In the genomic region with DNA sequence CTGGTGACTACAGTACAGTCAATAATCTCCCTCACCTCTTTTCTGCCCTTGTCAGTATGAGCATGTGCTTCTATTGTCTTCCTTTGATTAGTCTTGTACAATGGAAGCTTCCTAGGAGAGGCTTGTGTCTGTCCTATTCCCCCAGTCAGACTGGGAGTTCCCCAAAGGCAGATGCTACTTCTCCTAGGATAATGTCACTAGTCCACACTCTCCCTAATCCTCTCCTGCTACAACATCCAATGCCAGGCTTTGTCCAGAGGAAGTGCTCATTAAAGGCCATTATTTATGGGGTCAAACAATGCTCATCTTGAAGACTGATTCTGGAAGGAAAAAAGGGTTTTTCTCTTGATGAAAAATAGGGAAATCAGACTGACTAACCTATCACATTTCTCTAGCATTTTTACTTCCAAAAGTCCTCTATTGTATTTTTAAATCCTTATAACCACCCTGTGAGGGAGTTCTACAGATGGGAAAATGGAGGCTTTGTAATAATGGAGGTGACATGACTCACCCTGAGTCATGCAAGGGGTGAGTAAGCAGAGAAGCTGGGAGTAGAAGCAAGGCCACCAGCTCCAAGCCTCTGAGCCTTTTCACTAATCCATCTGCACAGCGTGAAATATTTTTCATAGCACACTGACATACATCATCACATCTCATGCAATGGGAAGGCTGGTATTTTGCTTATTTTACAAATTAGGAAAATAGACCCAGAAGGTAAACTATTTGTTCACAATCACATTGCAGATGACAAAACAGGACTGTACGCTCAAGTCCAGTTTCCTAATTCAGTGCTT, we compare ENCODE assay signal across 11 cellular contexts.
DNase-seq lines count a peak whose midpoint lies in the region; ATAC-seq and TF ChIP-seq lines count a peak whose summit lies in the region.
"Had no signal": no experiment of that assay in that cellular context is flagged by ENCODE, and none has a peak within 500 bp of the region (broad histone marks: within the 10 kb centered on the region; RNA-seq: fewer than 3 reads in every experiment).

No MANE protein-coding gene starts in this region.

- WGBS in mammary epithelial cell (ENCODE audit: low coverage, missing lambda C conversion rate), result 62% methylated on average over 2 of the region's 2 CpGs

- CTCF ChIA-PET in mammary epithelial cell (lab: Charles Lee; ENCODE audit: low non-redundant PET), result no interaction called here

- no peaks in the 10 kb centered on the region for H3K79me2 ChIP-seq in mammary epithelial cell (ENCODE audit: insufficient read depth, low read length)

- peak overlapping the region; percentile 20 for H2AFZ ChIP-seq in mammary epithelial cell (ENCODE audit: low read depth, low read length)

- dilution Hi-C loops in mammary epithelial cell (cut with HindIII; ENCODE audit: low sequenced_read_pairs), result no loop called here

- peaks cover 7% of the 10 kb centered on the region for H3K4me1 ChIP-seq in mammary epithelial cell (ENCODE audit: insufficient read depth, low read length)
- H3K4me1 ChIP-seq: BLaER1 had no signal

- H3K27me3 ChIP-seq in MG63, result no peaks in the 10 kb centered on the region
- H3K27me3 ChIP-seq in mammary epithelial cell (ENCODE audit: insufficient read depth, low read length), result no peaks in the 10 kb centered on the region
- H3K27me3 ChIP-seq: BLaER1 had no signal

- no peak overlapping the region for H3K9ac ChIP-seq in mammary epithelial cell (ENCODE audit: insufficient read depth, low read length)
- H3K9ac ChIP-seq: BLaER1 had no signal

- H3K27ac ChIP-seq in mammary epithelial cell (ENCODE audit: insufficient read depth, low read depth, low read length), result no peak overlapping the region
- H3K27ac ChIP-seq: BLaER1 had no signal

- intact Hi-C loops in mammary epithelial cell (cut with micrococcal nuclease), result no loop called here

- H3K4me3 ChIP-seq in MG63 (no peak overlapping the region), mammary epithelial cell (replicated peaks in 1 of 3; ENCODE audit: insufficient read depth in 1 of 3, low read depth in 2 of 3, low read length in 3 of 3) (no peak overlapping the region)
- H3K4me3 ChIP-seq: BLaER1 had no signal

- H4K20me1 ChIP-seq in mammary epithelial cell (ENCODE audit: insufficient read depth, low read length), result no peaks in the 10 kb centered on the region
- H4K20me1 ChIP-seq: BLaER1 had no signal

- no peak for ATAC-seq in GM21360 (IDR thresholded peaks at IDR 0.05; ENCODE audit: unreplicated experiment)

- in situ Hi-C loops in mammary epithelial cell (cut with MboI; ENCODE audit: low sequenced_read_pairs in 2 of 2), result no loop called here

- TF ChIP-seq CTCF in mammary epithelial cell (conservative IDR thresholded peaks at IDR 0.05 in 1 of 2, IDR thresholded peaks at IDR 0.05 in 1 of 2; ENCODE audit: extremely low read depth in 1 of 2, insufficient read depth in 1 of 2, low read depth in 1 of 2, low read length in 2 of 2), result no peak

- DNase-seq in activated CD4-positive, alpha-beta T cell treated with anti-CD3 and anti-CD28 coated beads for 48 hours, result peak; percentile 21
- no peak for DNase-seq in activated CD4-positive, alpha-beta T cell treated with anti-CD3 and anti-CD28 coated beads for 1 hour
- DNase-seq in MG63 (peak; percentile 92), mammary epithelial cell (peak; percentile 68), pons (ENCODE audit: low spot score) (peak; percentile 11), DMS153 (lab: John Stamatoyannopoulos, UW) (no peak), NCI-H2081 treated with DMSO at 0.1 percent for 48 hours (lab: John Stamatoyannopoulos, UW) (no peak)
- DNase-seq: activated T-cell treated with anti-CD3 and anti-CD28 coated beads, Interleukin-2, amount 50 U/mL, for 1 hour; KG1 had no signal

- no TSS peak for BruUV-seq in mammary epithelial cell (replicated peaks; lab: Mats Ljungman, UMichigan)

- H3K9me3 ChIP-seq in MG63 (peaks cover 15% of the 10 kb centered on the region), mammary epithelial cell (replicated peaks; ENCODE audit: insufficient read depth, low read length) (no peaks in the 10 kb centered on the region)

- H3K36me3 ChIP-seq in MG63 (no peaks in the 10 kb centered on the region), mammary epithelial cell (ENCODE audit: insufficient read depth, low read length) (no peaks in the 10 kb centered on the region)
- H3K36me3 ChIP-seq: BLaER1 had no signal

- no peak overlapping the region for H3K4me2 ChIP-seq in mammary epithelial cell (ENCODE audit: insufficient read depth, low read depth, low read length)
- H3K4me2 ChIP-seq: BLaER1 had no signal

Comparison
In these comparisons a context has a peak if more than half of its experiments do, and no peak if none do; other contexts are left out.
1. DNase-seq: peak in activated CD4-positive, alpha-beta T cell treated with anti-CD3 and anti-CD28 coated beads for 48 hours (single experiment), MG63 (single experiment), mammary epithelial cell (single experiment) and pons (single experiment); none in activated CD4-positive, alpha-beta T cell treated with anti-CD3 and anti-CD28 coated beads for 1 hour (single experiment), DMS153 (single experiment) and NCI-H2081 treated with DMSO at 0.1 percent for 48 hours (single experiment).